ENCODE assay signal across 1 cellular context in the genomic region with DNA sequence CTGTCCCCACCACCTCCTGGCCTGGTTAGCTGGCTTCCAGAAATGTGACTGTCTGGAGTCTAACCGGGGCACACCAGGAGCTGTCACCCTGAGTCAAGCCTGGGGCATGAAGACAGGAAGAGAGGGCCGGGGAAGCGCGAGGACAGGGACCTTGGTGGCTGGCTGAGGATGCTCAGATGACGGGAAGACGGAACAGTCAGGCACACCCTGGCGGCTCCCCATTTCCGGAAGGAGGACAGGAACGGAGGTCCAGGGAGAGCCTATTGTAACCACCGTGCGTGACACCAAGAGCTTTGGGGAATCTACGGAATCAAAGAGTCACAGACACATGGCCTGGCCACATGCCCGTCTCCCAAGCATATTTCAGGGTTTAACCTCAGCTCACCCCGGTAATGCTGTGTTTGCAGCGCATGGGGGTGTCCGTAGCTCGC.
TF ChIP-seq lines count a peak whose summit lies in the region.

No MANE protein-coding gene starts in this region.

TF ChIP-seq in SK-N-SH treated with all-trans-retinoic acid at 6 μM for 48 hours, 23 proteins besides CTCF, POLR2A, EP300 and RAD21 (continued from another document):
- TF ChIP-seq TCF4 (CRISPR knock-in tag; IDR thresholded peaks at IDR 0.05; ENCODE audit: borderline replicate concordance) (no peak), ZNF565 (CRISPR knock-in tag; conservative IDR thresholded peaks at IDR 0.05; ENCODE audit: low read depth) (no peak), ZNF70 (CRISPR knock-in tag; IDR thresholded peaks at IDR 0.05) (no peak), ARNTL (CRISPR knock-in tag; IDR thresholded peaks at IDR 0.05; ENCODE audit: borderline replicate concordance, low read depth) (no peak), OSR1 (CRISPR knock-in tag; IDR thresholded peaks at IDR 0.05) (no peak), GLIS3 (CRISPR knock-in tag; IDR thresholded peaks at IDR 0.05) (no peak)
- TF ChIP-seq, protein P1, sequence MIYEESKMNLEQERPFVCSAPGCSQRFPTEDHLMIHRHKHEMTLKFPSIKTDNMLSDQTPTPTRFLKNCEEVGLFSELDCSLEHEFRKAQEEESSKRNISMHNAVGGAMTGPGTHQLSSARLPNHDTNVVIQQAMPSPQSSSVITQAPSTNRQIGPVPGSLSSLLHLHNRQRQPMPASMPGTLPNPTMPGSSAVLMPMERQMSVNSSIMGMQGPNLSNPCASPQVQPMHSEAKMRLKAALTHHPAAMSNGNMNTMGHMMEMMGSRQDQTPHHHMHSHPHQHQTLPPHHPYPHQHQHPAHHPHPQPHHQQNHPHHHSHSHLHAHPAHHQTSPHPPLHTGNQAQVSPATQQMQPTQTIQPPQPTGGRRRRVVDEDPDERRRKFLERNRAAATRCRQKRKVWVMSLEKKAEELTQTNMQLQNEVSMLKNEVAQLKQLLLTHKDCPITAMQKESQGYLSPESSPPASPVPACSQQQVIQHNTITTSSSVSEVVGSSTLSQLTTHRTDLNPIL (CRISPR knock-in tag; IDR thresholded peaks at IDR 0.05; ENCODE audit: low read depth): no peak
- TF ChIP-seq, protein P2, sequence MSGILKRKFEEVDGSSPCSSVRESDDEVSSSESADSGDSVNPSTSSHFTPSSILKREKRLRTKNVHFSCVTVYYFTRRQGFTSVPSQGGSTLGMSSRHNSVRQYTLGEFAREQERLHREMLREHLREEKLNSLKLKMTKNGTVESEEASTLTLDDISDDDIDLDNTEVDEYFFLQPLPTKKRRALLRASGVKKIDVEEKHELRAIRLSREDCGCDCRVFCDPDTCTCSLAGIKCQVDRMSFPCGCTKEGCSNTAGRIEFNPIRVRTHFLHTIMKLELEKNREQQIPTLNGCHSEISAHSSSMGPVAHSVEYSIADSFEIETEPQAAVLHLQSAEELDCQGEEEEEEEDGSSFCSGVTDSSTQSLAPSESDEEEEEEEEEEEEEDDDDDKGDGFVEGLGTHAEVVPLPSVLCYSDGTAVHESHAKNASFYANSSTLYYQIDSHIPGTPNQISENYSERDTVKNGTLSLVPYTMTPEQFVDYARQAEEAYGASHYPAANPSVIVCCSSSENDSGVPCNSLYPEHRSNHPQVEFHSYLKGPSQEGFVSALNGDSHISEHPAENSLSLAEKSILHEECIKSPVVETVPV (CRISPR knock-in tag; IDR thresholded peaks at IDR 0.05): no peak
- TF ChIP-seq, protein P3, sequence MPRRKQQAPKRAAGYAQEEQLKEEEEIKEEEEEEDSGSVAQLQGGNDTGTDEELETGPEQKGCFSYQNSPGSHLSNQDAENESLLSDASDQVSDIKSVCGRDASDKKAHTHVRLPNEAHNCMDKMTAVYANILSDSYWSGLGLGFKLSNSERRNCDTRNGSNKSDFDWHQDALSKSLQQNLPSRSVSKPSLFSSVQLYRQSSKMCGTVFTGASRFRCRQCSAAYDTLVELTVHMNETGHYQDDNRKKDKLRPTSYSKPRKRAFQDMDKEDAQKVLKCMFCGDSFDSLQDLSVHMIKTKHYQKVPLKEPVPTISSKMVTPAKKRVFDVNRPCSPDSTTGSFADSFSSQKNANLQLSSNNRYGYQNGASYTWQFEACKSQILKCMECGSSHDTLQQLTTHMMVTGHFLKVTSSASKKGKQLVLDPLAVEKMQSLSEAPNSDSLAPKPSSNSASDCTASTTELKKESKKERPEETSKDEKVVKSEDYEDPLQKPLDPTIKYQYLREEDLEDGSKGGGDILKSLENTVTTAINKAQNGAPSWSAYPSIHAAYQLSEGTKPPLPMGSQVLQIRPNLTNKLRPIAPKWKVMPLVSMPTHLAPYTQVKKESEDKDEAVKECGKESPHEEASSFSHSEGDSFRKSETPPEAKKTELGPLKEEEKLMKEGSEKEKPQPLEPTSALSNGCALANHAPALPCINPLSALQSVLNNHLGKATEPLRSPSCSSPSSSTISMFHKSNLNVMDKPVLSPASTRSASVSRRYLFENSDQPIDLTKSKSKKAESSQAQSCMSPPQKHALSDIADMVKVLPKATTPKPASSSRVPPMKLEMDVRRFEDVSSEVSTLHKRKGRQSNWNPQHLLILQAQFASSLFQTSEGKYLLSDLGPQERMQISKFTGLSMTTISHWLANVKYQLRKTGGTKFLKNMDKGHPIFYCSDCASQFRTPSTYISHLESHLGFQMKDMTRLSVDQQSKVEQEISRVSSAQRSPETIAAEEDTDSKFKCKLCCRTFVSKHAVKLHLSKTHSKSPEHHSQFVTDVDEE (CRISPR knock-in tag; IDR thresholded peaks at IDR 0.05): no peak
